ENCODE assay signal across 27 cellular contexts in genomic region chr2:25077792-25078170, GRCh38. TPM values are rescaled to one million over a fixed set of nuclear protein-coding genes. Genes with fewer than 3 reads are reported as not detected.
DNase-seq lines count a peak whose midpoint lies in the region; ATAC-seq, FAIRE-seq and TF ChIP-seq lines count a peak whose summit lies in the region.
"Had no signal": no experiment of that assay in that cellular context is flagged by ENCODE, and none has a peak within 500 bp of the region (broad histone marks: within the 10 kb centered on the region; RNA-seq: fewer than 3 reads in every experiment).

No MANE protein-coding gene starts in this region.

- H3K27me3 Mint-ChIP-seq in nephron (ENCODE audit: low read depth): peaks cover 20% of the 10 kb centered on the region

- H3K79me2 ChIP-seq in K562 (ENCODE audit: control insufficient read depth, insufficient read depth, low read length): no peaks in the 10 kb centered on the region

- TF ChIP-seq EP300 in K562 (IDR thresholded peaks at IDR 0.05; ENCODE audit: low read length): no peak

- POLR2A ChIA-PET in K562 (lab: Yijun Ruan, JAX): no interaction called here

- H3K4me1 Mint-ChIP-seq in nephron: peaks cover 23% of the 10 kb centered on the region

- peaks cover 2% of the 10 kb centered on the region for H3K9me3 Mint-ChIP-seq in nephron
- H3K9me3 Mint-ChIP-seq: activated naive CD4-positive, alpha-beta T cell treated with anti-CD3 and anti-CD28 coated beads for 36 hours; CD8-positive, alpha-beta T cell; naive B cell had no signal

- no peak for DNase-seq in heart right ventricle
- no peak for DNase-seq in left ventricle myocardium superior
- no peak for DNase-seq in K562 (ENCODE audit: extremely low read depth in 1 of 4, low spot score in 3 of 4)
- no peak for DNase-seq in aorta
- DNase-seq: activated CD4-positive, alpha-beta T cell treated with anti-CD3 and anti-CD28 coated beads for 4 hours; activated CD8-positive, alpha-beta T cell treated with anti-CD3 and anti-CD28 coated beads, Interleukin-2, amount 10 ng/mL, durations not matched to agents 7 days and 5 days; activated naive CD4-positive, alpha-beta T cell treated with anti-CD3 and anti-CD28 coated beads for 36 hours; BE2C; body of pancreas; CD8-positive, alpha-beta T cell; left lung; MV-4-11; naive B cell; NCI-H1436; NCI-H345; Peyer's patch; stimulated activated CD4-positive, alpha-beta T cell treated with anti-CD3 and anti-CD28 coated beads, Interleukin-1b, Interleukin-23, amount 100 ng/mL, for 48 hours; stimulated activated naive CD4-positive, alpha-beta T cell treated with Interleukin-2 at 50 U/mL for 16 hours had no signal

- no peak for FAIRE-seq in K562 (lab: Jason Lieb, UNC)
- FAIRE-seq: A204.1, GM19239, H1 had no signal

- H3K9me3 ChIP-seq in heart right ventricle (no peaks in the 10 kb centered on the region), K562 (replicated peaks; ENCODE audit: control insufficient read depth, insufficient read depth, low read depth, low read length) (no peaks in the 10 kb centered on the region), subcutaneous abdominal adipose tissue (ENCODE audit: control insufficient read depth in 5 of 5, low read length in 5 of 5) (no peaks in the 10 kb centered on the region), aorta (ENCODE audit: control insufficient read depth, low read length) (no peaks in the 10 kb centered on the region)
- H3K9me3 ChIP-seq: BE2C, body of pancreas, left lung, Peyer's patch, thoracic aorta, uterus had no signal

- no peak overlapping the region for H3K4me3 ChIP-seq in heart right ventricle
- H3K4me3 ChIP-seq in K562: no peak overlapping the region
- peak overlapping the region in 1 of 5 donors; percentile 32 for H3K4me3 ChIP-seq in subcutaneous abdominal adipose tissue (ENCODE audit: low read depth in 1 of 5, low read length in 5 of 5)
- no peak overlapping the region for H3K4me3 ChIP-seq in aorta (ENCODE audit: low read length in 2 of 2)
- H3K4me3 ChIP-seq: body of pancreas, left lung, Peyer's patch, thoracic aorta, uterus had no signal

- no peak overlapping the region for H2AFZ ChIP-seq in K562 (ENCODE audit: low read depth, low read length)

- no peak overlapping the region for H3K9ac ChIP-seq in K562 (ENCODE audit: insufficient read depth in 1 of 2, low read depth in 2 of 2, low read length in 2 of 2)
- no peak overlapping the region for H3K9ac ChIP-seq in subcutaneous abdominal adipose tissue (ENCODE audit: low read length in 5 of 5)

- CTCF ChIA-PET in K562 (lab: Yijun Ruan, JAX; ENCODE audit: low intra/inter-chr PET ratio): no interaction called here

- H3K27me3 ChIP-seq in heart right ventricle: no peaks in the 10 kb centered on the region
- peaks cover 32 to 49% of the 10 kb centered on the region in 2 experiments for H3K27me3 ChIP-seq in K562 (ENCODE audit: control insufficient read depth in 2 of 2, insufficient read depth in 2 of 2, low read length in 2 of 2)
- peaks cover 0 to 2% (median 0%) of the 10 kb centered on the region in 5 donors for H3K27me3 ChIP-seq in subcutaneous abdominal adipose tissue (ENCODE audit: control insufficient read depth in 5 of 5, insufficient read depth in 4 of 5, low read length in 5 of 5)
- H3K27me3 ChIP-seq in aorta (ENCODE audit: control insufficient read depth in 1 of 2, insufficient read depth in 2 of 2, low read length in 1 of 2): no peaks in the 10 kb centered on the region
- H3K27me3 ChIP-seq: BE2C, body of pancreas, left lung, Peyer's patch, uterus had no signal

- H3K4me2 ChIP-seq in K562 (ENCODE audit: insufficient read depth, low read length): no peak overlapping the region

- peak overlapping the region in 8 of 10 donors; percentile 2 to 78 (median 63) for H3K27ac ChIP-seq in heart right ventricle
- no peak overlapping the region for H3K27ac ChIP-seq in K562 (ENCODE audit: extremely low read depth, low read depth, low read length)
- peak overlapping the region; percentile 51 for H3K27ac ChIP-seq in subcutaneous abdominal adipose tissue (ENCODE audit: low read depth, low read length)
- H3K27ac ChIP-seq in aorta (ENCODE audit: low read depth in 1 of 2, low read length in 2 of 2): no peak overlapping the region
- H3K27ac ChIP-seq: body of pancreas, left lung, Peyer's patch, thoracic aorta had no signal

- H4K20me1 ChIP-seq in K562 (replicated peaks; ENCODE audit: control insufficient read depth, insufficient read depth, low read length): no peaks in the 10 kb centered on the region

- ATAC-seq in heart right ventricle (no peak), left ventricle myocardium superior (no peak), K562 (no peak), GM21381 (IDR thresholded peaks at IDR 0.05; ENCODE audit: unreplicated experiment) (no peak), aorta (ENCODE audit: low FRiP score) (no peak), HG02759 (IDR thresholded peaks at IDR 0.05; ENCODE audit: unreplicated experiment) (no peak)
- ATAC-seq: activated CD8-positive, alpha-beta T cell treated with anti-CD3 and anti-CD28 coated beads, Interleukin-2, amount 10 ng/mL, durations not matched to agents 7 days and 5 days; CD8-positive, alpha-beta T cell had no signal

- H3K4me1 ChIP-seq in heart right ventricle (peaks cover 4 to 59% (median 37%) of the 10 kb centered on the region in 9 donors), K562 (replicated peaks in 1 of 2; ENCODE audit: control insufficient read depth in 2 of 2, insufficient read depth in 2 of 2, low read length in 2 of 2) (no peaks in the 10 kb centered on the region), subcutaneous abdominal adipose tissue (ENCODE audit: control insufficient read depth in 5 of 5, insufficient read depth in 5 of 5, low read length in 5 of 5) (peaks cover 0 to 46% (median 13%) of the 10 kb centered on the region in 5 donors), aorta (ENCODE audit: control insufficient read depth in 1 of 2, insufficient read depth in 2 of 2, low read length in 2 of 2) (no peaks in the 10 kb centered on the region)
- H3K4me1 ChIP-seq: uterus had no signal

- no peaks in the 10 kb centered on the region for H3K9me1 ChIP-seq in K562 (ENCODE audit: control insufficient read depth, insufficient read depth, low read length)

- TF ChIP-seq CTCF in heart right ventricle (IDR thresholded peaks at IDR 0.05) (no peak), K562 (IDR thresholded peaks at IDR 0.05 in 2 of 3, conservative IDR thresholded peaks at IDR 0.05 in 1 of 3; ENCODE audit: insufficient read depth in 2 of 3, low read depth in 1 of 3, low read length in 3 of 3) (no peak), nephron (IDR thresholded peaks at IDR 0.05; ENCODE audit: unreplicated experiment in 3 of 3) (no peak)

- no TSS peak for BruUV-seq in K562 (replicated peaks; lab: Mats Ljungman, UMichigan)

- H3K4me3 Mint-ChIP-seq in nephron: no peak overlapping the region
- H3K4me3 Mint-ChIP-seq: activated CD8-positive, alpha-beta T cell treated with anti-CD3 and anti-CD28 coated beads, Interleukin-2, amount 10 ng/mL, durations not matched to agents 7 days and 5 days; activated naive CD4-positive, alpha-beta T cell treated with anti-CD3 and anti-CD28 coated beads for 36 hours; CD8-positive, alpha-beta T cell; naive B cell had no signal

- TF ChIP-seq POLR2A in K562 (conservative IDR thresholded peaks at IDR 0.05): no peak

- H3K36me3 ChIP-seq in heart right ventricle: no peaks in the 10 kb centered on the region
- H3K36me3 ChIP-seq in K562 (ENCODE audit: control insufficient read depth, insufficient read depth, low read length): no peaks in the 10 kb centered on the region
- no peaks in the 10 kb centered on the region for H3K36me3 ChIP-seq in subcutaneous abdominal adipose tissue (ENCODE audit: control insufficient read depth in 5 of 5, insufficient read depth in 5 of 5, low read length in 5 of 5)
- no peaks in the 10 kb centered on the region for H3K36me3 ChIP-seq in aorta (ENCODE audit: control insufficient read depth in 1 of 2, insufficient read depth in 2 of 2, low read length in 1 of 2)
- H3K36me3 ChIP-seq: BE2C, left lung, Peyer's patch, thoracic aorta, uterus had no signal

- no peak for TF ChIP-seq RAD21 in K562 (CRISPR knock-in tag; conservative IDR thresholded peaks at IDR 0.05 in 1 of 2, IDR thresholded peaks at IDR 0.05 in 1 of 2)

- H3K27ac Mint-ChIP-seq in nephron: peak overlapping the region in 2 of 3 experiments; percentile 15 to 26
- H3K27ac Mint-ChIP-seq: activated CD8-positive, alpha-beta T cell treated with anti-CD3 and anti-CD28 coated beads, Interleukin-2, amount 10 ng/mL, durations not matched to agents 7 days and 5 days; activated naive CD4-positive, alpha-beta T cell treated with anti-CD3 and anti-CD28 coated beads for 36 hours; CD8-positive, alpha-beta T cell; naive B cell had no signal

- in situ Hi-C loops in K562 (cut with MboI): no loop called here

- intact Hi-C loops in heart right ventricle (cut with DNase I) (loop anchor here in 1 of 10 donors (5.0 kb wide), 1 partner anchor 35 kb away; the partner anchor contains the start of gene EFR3B), left ventricle myocardium superior (cut with micrococcal nuclease) (no loop called here), K562 (cut with micrococcal nuclease) (no loop called here), aorta (cut with DNase I) (no loop called here)

- H3K36me3 Mint-ChIP-seq in nephron (ENCODE audit: low read depth): peaks cover 7% of the 10 kb centered on the region
- H3K36me3 Mint-ChIP-seq: CD8-positive, alpha-beta T cell had no signal

- WGBS in heart right ventricle, 2 donors: 62 to 69% methylated on average over 2 of the region's 2 CpGs
- 4% methylated on average over 2 of the region's 2 CpGs for WGBS in K562 (ENCODE audit: insufficient coverage, low coverage, missing lambda C conversion rate)
- 91 to 95% methylated on average over 2 of the region's 2 CpGs for WGBS in aorta, 2 donors

RNA-seq across cellular contexts. Expression of gene EFR3B, which starts 35.9 kb away (rescaled TPM):
- total RNA-seq in heart right ventricle: 10 to 100 TPM in 1 of 10 donors, 1 to 10 TPM in 9; 2.6 to 15.2 (median 7.9) TPM
- polyA plus RNA-seq in heart right ventricle: 1 to 10 TPM in 1 of 2 donors, under 1 TPM in 1; 0.62 to 1.3 TPM
- total RNA-seq in left ventricle myocardium superior: 4.2 TPM
- 0.09 TPM in 1 of 2 replicates, not detected in the other for total RNA-seq in K562 (2011; cell fraction: chromatin; rRNA removed; ENCODE audit: low replicate concordance)
- total RNA-seq in K562 (2011; cell fraction: nucleolus; rRNA removed): not detected in 2 replicates
- 0.07 TPM in 1 of 2 replicates, not detected in the other for total RNA-seq in K562 (2011; cell fraction: nucleoplasm; rRNA removed)
- total RNA-seq in K562 (2014; rRNA removed): not detected in 2 replicates
- total RNA-seq in K562 (2014; rRNA removed; fragmentation: Illumina TruSeq; extraction: Trizol): not detected in 2 replicates
- not detected in 2 replicates for total RNA-seq in K562 (2015; rRNA removed; fragmentation: Illumina TruSeq; extraction: Trizol)
- total RNA-seq in K562 (2021): 0.09 TPM in 1 of 2 replicates, not detected in the other
- not detected in 2 replicates for polyA plus RNA-seq in K562 (2011; rRNA removed)
- under 0.01 TPM in 1 of 2 replicates, not detected in the other for polyA plus RNA-seq in K562 (2011; cell fraction: cytosol; rRNA removed)
- polyA plus RNA-seq in K562 (2011; cell fraction: nucleus; rRNA removed): 0.01 TPM in 1 of 2 replicates, not detected in the other
- 0.01 TPM in 1 of 2 replicates, not detected in the other for polyA plus RNA-seq in K562 (2012)
- polyA plus RNA-seq in K562 (2014; fragmentation: Illumina TruSeq; extraction: Trizol): not detected in 2 replicates
- not detected for polyA plus RNA-seq in K562 (2014; fragmentation: Nextera tagmentation; extraction: Ambion mirVana)
- not detected in 2 replicates for polyA plus RNA-seq in K562 (2014; rRNA removed)
- polyA minus RNA-seq in K562 (2011; rRNA and poly(A)+ RNA removed): 0.04 and 0.06 TPM in 2 replicates
- not detected in 2 replicates for polyA minus RNA-seq in K562 (2011; cell fraction: cytosol; rRNA and poly(A)+ RNA removed)
- polyA minus RNA-seq in K562 (2011; cell fraction: nucleus; rRNA and poly(A)+ RNA removed): not detected in 2 replicates
- total RNA-seq in aorta: 1 to 10 TPM; 1.3 TPM
- polyA plus RNA-seq in aorta: under 1 TPM; 0.36 to 0.50 TPM

Comparison
In these comparisons a context has a peak if more than half of its experiments do, and no peak if none do; other contexts are left out.
1. H3K27ac ChIP-seq: peak in heart right ventricle (8 of 10) and subcutaneous abdominal adipose tissue (single experiment); none in K562 (single experiment) and aorta (0 of 2).